ENCODE assay signal across 1 cellular context in the genomic region with DNA sequence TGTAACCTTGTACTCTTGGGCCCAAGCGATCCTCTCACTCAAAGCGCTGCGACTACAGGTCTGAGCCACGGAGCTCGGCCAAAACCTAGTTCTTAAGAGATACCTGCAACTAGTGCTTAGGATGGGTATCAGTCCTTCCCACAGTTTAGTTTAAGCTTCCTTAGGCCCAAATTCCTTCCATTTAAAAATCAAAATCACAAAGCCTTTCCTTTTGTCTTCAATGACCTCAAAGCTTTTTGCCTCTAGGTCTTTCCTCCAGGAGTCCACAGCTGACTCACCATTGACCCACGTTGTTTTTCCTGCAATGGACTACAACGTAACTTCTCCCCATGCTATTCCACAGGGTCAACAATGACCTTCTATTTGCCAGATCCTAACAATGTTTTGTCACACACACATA.
TF ChIP-seq lines count a peak whose summit lies in the region.

No MANE protein-coding gene starts in this region.

TF ChIP-seq in GM23338, 12 proteins besides CTCF, POLR2A, EP300 and RAD21:
- 0 out of 2 replicates have a peak, but pooled peaks have one; percentile 9 for TF ChIP-seq ZNF462 (CRISPR knock-in tag; IDR thresholded peaks at IDR 0.05)
- TF ChIP-seq, protein P1, sequence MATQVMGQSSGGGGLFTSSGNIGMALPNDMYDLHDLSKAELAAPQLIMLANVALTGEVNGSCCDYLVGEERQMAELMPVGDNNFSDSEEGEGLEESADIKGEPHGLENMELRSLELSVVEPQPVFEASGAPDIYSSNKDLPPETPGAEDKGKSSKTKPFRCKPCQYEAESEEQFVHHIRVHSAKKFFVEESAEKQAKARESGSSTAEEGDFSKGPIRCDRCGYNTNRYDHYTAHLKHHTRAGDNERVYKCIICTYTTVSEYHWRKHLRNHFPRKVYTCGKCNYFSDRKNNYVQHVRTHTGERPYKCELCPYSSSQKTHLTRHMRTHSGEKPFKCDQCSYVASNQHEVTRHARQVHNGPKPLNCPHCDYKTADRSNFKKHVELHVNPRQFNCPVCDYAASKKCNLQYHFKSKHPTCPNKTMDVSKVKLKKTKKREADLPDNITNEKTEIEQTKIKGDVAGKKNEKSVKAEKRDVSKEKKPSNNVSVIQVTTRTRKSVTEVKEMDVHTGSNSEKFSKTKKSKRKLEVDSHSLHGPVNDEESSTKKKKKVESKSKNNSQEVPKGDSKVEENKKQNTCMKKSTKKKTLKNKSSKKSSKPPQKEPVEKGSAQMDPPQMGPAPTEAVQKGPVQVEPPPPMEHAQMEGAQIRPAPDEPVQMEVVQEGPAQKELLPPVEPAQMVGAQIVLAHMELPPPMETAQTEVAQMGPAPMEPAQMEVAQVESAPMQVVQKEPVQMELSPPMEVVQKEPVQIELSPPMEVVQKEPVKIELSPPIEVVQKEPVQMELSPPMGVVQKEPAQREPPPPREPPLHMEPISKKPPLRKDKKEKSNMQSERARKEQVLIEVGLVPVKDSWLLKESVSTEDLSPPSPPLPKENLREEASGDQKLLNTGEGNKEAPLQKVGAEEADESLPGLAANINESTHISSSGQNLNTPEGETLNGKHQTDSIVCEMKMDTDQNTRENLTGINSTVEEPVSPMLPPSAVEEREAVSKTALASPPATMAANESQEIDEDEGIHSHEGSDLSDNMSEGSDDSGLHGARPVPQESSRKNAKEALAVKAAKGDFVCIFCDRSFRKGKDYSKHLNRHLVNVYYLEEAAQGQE (IDR thresholded peaks at IDR 0.05; ENCODE audit: unreplicated experiment) = no peak
TF ChIP-seq in GM23338: peak in this region for 1.
